ENCODE assay signal across 8 cellular contexts in genomic region chr14:105481886-105482454, GRCh38. TPM values are rescaled to one million over a fixed set of nuclear protein-coding genes. Genes with fewer than 3 reads are reported as not detected.
A peak's percentile ranks its signal among the peaks of the same experiment; 100 is the strongest.
DNase-seq lines count a peak whose midpoint lies in the region; ATAC-seq and TF ChIP-seq lines count a peak whose summit lies in the region.

No MANE protein-coding gene starts in this region.

- H3K4me3 ChIP-seq in DOHH2 (ENCODE audit: low read length) (peak overlapping the region; percentile 72), adrenal gland (peak overlapping the region in 1 of 4 donors; percentile 17), heart right ventricle (peak overlapping the region in 9 of 10 donors; percentile 9 to 51 (median 41)), prostate gland (peak overlapping the region; percentile 13 to 18), upper lobe of left lung (peak overlapping the region in 3 of 4 donors; percentile 24 to 47 (median 42))

- WGBS in adrenal gland, 4 donors = 0 to 3% (median 2%) methylated on average over 13 to 18 of the region's 18 CpGs
- WGBS in heart right ventricle, 2 donors = 2 to 3% methylated on average over 18 of the region's 18 CpGs
- WGBS in prostate gland = 2% methylated on average over 18 of the region's 18 CpGs
- 3 to 12% methylated on average over 10 to 18 of the region's 18 CpGs for WGBS in upper lobe of left lung, 2 donors

- no peak overlapping the region for H3K27ac ChIP-seq in DOHH2 (ENCODE audit: low read depth, low read length)
- H3K27ac ChIP-seq in adrenal gland = peak overlapping the region in 4 of 5 donors; percentile 58 to 91 (median 75)
- peak overlapping the region; percentile 89 to 100 (median 96) for H3K27ac ChIP-seq in heart right ventricle
- peak overlapping the region; percentile 78 to 81 for H3K27ac ChIP-seq in prostate gland
- peak overlapping the region; percentile 88 to 98 (median 94) for H3K27ac ChIP-seq in upper lobe of left lung

- H3K27me3 ChIP-seq in DOHH2 (ENCODE audit: control insufficient read depth, low read length) (peaks cover 50% of the 10 kb centered on the region), adrenal gland (peaks cover 2% of the 10 kb centered on the region), heart right ventricle (peaks cover 0 to 41% (median 0%) of the 10 kb centered on the region in 7 donors), prostate gland (replicated peaks; ENCODE audit: insufficient read depth) (no peaks in the 10 kb centered on the region), upper lobe of left lung (peaks cover 0 to 10% (median 4%) of the 10 kb centered on the region in 4 donors)

- peak overlapping the region; percentile 95 for H3K4me2 ChIP-seq in DOHH2 (ENCODE audit: low read length)

- H3K79me2 ChIP-seq in DOHH2 (ENCODE audit: control insufficient read depth, low read length) = no peaks in the 10 kb centered on the region

- H3F3A ChIP-seq in DOHH2 (ENCODE audit: control insufficient read depth, insufficient read depth) = no peaks in the 10 kb centered on the region

- H4K20me1 ChIP-seq in DOHH2 (ENCODE audit: control insufficient read depth, insufficient read depth, low read depth, low read length) = no peaks in the 10 kb centered on the region

- H3K9me3 ChIP-seq in DOHH2 (ENCODE audit: control insufficient read depth, insufficient read depth, low read length) (no peaks in the 10 kb centered on the region), adrenal gland (replicated peaks in 1 of 3) (no peaks in the 10 kb centered on the region), heart right ventricle (no peaks in the 10 kb centered on the region), prostate gland (no peaks in the 10 kb centered on the region), upper lobe of left lung (no peaks in the 10 kb centered on the region)

- H3K9me2 ChIP-seq in DOHH2 (replicated peaks; ENCODE audit: control insufficient read depth, low read length) = no peaks in the 10 kb centered on the region

- DNase-seq in NCI-H1417 treated with DMSO at 0.1 percent for 48 hours (lab: John Stamatoyannopoulos, UW) (peak; percentile 84), T follicular helper cell (ENCODE audit: low read depth) (peak; percentile 97), adrenal gland (peak; percentile 90 to 98 (median 94)), heart right ventricle (peak; percentile 93 to 97), prostate gland (ENCODE audit: low spot score) (peak; percentile 89), upper lobe of left lung (peak; percentile 94)

- TF ChIP-seq EP300 in upper lobe of left lung (IDR thresholded peaks at IDR 0.05) = peak in 1 of 4 donors; percentile 69

- peak; percentile 48 for TF ChIP-seq CTCF in DOHH2 (IDR thresholded peaks at IDR 0.05; ENCODE audit: low read depth, low read length, poor library complexity, severe bottlenecking)
- TF ChIP-seq CTCF in adrenal gland (IDR thresholded peaks at IDR 0.05) = peak in 2 of 6 experiments; percentile 18 to 20
- peak in 5 of 9 donors; percentile 27 to 48 (median 30) for TF ChIP-seq CTCF in heart right ventricle (IDR thresholded peaks at IDR 0.05)
- TF ChIP-seq CTCF in prostate gland (IDR thresholded peaks at IDR 0.05) = peak in 3 of 4 experiments; percentile 19 to 37 (median 34)
- TF ChIP-seq CTCF in upper lobe of left lung (IDR thresholded peaks at IDR 0.05) = peak in 3 of 6 experiments; percentile 10 to 34 (median 32)

- H3K4me1 ChIP-seq in DOHH2 (ENCODE audit: control insufficient read depth, low read length) (peaks cover 31% of the 10 kb centered on the region), adrenal gland (replicated peaks in 1 of 2) (peaks cover 13 to 39% of the 10 kb centered on the region in 2 donors), heart right ventricle (peaks cover 62 to 98% (median 88%) of the 10 kb centered on the region in 9 donors), prostate gland (replicated peaks) (peaks cover 27% of the 10 kb centered on the region), upper lobe of left lung (peaks cover 69 to 94% (median 81%) of the 10 kb centered on the region in 4 donors)

- no peak for TF ChIP-seq POLR2A in adrenal gland (IDR thresholded peaks at IDR 0.05)
- peak; percentile 39 for TF ChIP-seq POLR2A in prostate gland (IDR thresholded peaks at IDR 0.05)
- peak in 3 of 4 donors; percentile 27 to 45 (median 35) for TF ChIP-seq POLR2A in upper lobe of left lung (IDR thresholded peaks at IDR 0.05)

- H3K36me3 ChIP-seq in DOHH2 (ENCODE audit: control insufficient read depth, low read length) (no peaks in the 10 kb centered on the region), adrenal gland (replicated peaks in 1 of 2) (no peaks in the 10 kb centered on the region), heart right ventricle (peaks cover 0 to 29% (median 5%) of the 10 kb centered on the region in 9 donors), prostate gland (no peaks in the 10 kb centered on the region), upper lobe of left lung (peaks cover 0 to 22% (median 6%) of the 10 kb centered on the region in 4 donors)

- ATAC-seq in HG02571 (IDR thresholded peaks at IDR 0.05; ENCODE audit: unreplicated experiment) (peak; percentile 43), heart right ventricle (peak; percentile 7 to 80 (median 59)), upper lobe of left lung (ENCODE audit: low FRiP score in 2 of 2) (peak; percentile 76 to 83)

- intact Hi-C loops in adrenal gland (cut with DNase I) = no loop called here
- intact Hi-C loops in heart right ventricle (cut with DNase I) = loop anchor here in 3 of 10 donors (5.0 to 10.0 kb wide), 4 partner anchors 67 to 287 kb away; partner anchors contain the start of genes TEX22 (in 2 of the 3) and MTA1 (in 1 of the 3)
- intact Hi-C loops in prostate gland (cut with DNase I) = loop anchor here (5.0 kb wide), 1 partner anchor 165 kb away; no protein-coding TSS in a partner anchor

RNA-seq across cellular contexts. Expression of gene CRIP1, which starts 4.7 kb away (rescaled TPM):
- 10 to 100 TPM in 3 of 8 donors, 1 to 10 TPM in 5; 1.9 to 20.0 (median 9.3) TPM for total RNA-seq in adrenal gland
- polyA plus RNA-seq in adrenal gland = 100 to 1,000 TPM in 1 of 3 donors, 10 to 100 TPM in 1, 1 to 10 TPM in 1; 5.9 to 157 (median 80.3) TPM
- total RNA-seq in heart right ventricle = 100 to 1,000 TPM in 1 of 10 donors, 10 to 100 TPM in 9; 34.0 to 131 (median 51.0) TPM
- 100 to 1,000 TPM; 149 to 170 TPM for polyA plus RNA-seq in heart right ventricle
- 10 to 100 TPM in 1 of 2 donors, 1 to 10 TPM in 1; 4.2 to 22.0 TPM for total RNA-seq in prostate gland
- total RNA-seq in upper lobe of left lung = 100 to 1,000 TPM in 4 of 6 donors, 10 to 100 TPM in 2; 26.2 to 425 (median 200) TPM

RNA-seq across cellular contexts. Expression of gene CRIP2, which starts 7.3 kb away (rescaled TPM):
- total RNA-seq in adrenal gland (10 to 100 TPM; 36.4 to 90.6 (median 56.4) TPM), heart right ventricle (1,000 to 10,000 TPM in 3 of 10 donors, 100 to 1,000 TPM in 7; 731 to 1,223 (median 884) TPM), prostate gland (100 to 1,000 TPM in 1 of 2 donors, 10 to 100 TPM in 1; 86.7 to 134 TPM), upper lobe of left lung (100 to 1,000 TPM in 5 of 6 donors, 10 to 100 TPM in 1; 55.5 to 422 (median 190) TPM)
- polyA plus RNA-seq in adrenal gland (100 to 1,000 TPM in 2 of 3 donors, 1 to 10 TPM in 1; 5.9 to 193 (median 141) TPM), heart right ventricle (1,000 to 10,000 TPM; 1,120 to 1,194 TPM)

RNA-seq across cellular contexts. Expression of gene TEDC1, which starts 9.1 kb away (rescaled TPM):
- 1 to 10 TPM; 1.4 to 6.2 (median 3.4) TPM for total RNA-seq in adrenal gland
- polyA plus RNA-seq in adrenal gland = 10 to 100 TPM in 2 of 3 donors, under 1 TPM in 1; 0.24 to 19.1 (median 12.7) TPM
- 1 to 10 TPM; 2.3 to 5.2 (median 4.2) TPM for total RNA-seq in heart right ventricle
- polyA plus RNA-seq in heart right ventricle = 10 to 100 TPM in 1 of 2 donors, 1 to 10 TPM in 1; 8.4 to 10.0 TPM
- 1 to 10 TPM; 7.5 to 8.9 TPM for total RNA-seq in prostate gland
- total RNA-seq in upper lobe of left lung = 10 to 100 TPM; 13.8 to 38.5 (median 17.4) TPM

RNA-seq across cellular contexts. Expression of gene TMEM121, which starts 44.4 kb away (rescaled TPM):
- total RNA-seq in adrenal gland = 10 to 100 TPM in 1 of 8 donors, 1 to 10 TPM in 7; 1.1 to 12.1 (median 1.5) TPM
- polyA plus RNA-seq in adrenal gland = 1 to 10 TPM in 2 of 3 donors, not detected in 1; 1.9 to 2.0 TPM
- total RNA-seq in heart right ventricle = 1 to 10 TPM in 8 of 10 donors, under 1 TPM in 2; 0.93 to 2.3 (median 1.7) TPM
- polyA plus RNA-seq in heart right ventricle = 1 to 10 TPM; 1.3 to 2.6 TPM
- total RNA-seq in prostate gland = 10 to 100 TPM; 11.1 to 15.7 TPM
- total RNA-seq in upper lobe of left lung = 1 to 10 TPM in 4 of 6 donors, under 1 TPM in 1, not detected in 1; 0.69 to 4.6 (median 3.8) TPM

Comparison
In these comparisons a context has a peak if more than half of its experiments do, and no peak if none do; other contexts are left out.
1. POLR2A ChIP-seq: peak in prostate gland (single experiment) and upper lobe of left lung (3 of 4); none in adrenal gland (0 of 2).
2. Peak in every context shown above with its lines, with median percentiles within 50 percentile points of each other: ATAC-seq and DNase-seq.